In genomic region chr15:74403981-74404563, GRCh38 we compare ENCODE assay signal across 9 cellular contexts. TPM values are rescaled to one million over a fixed set of nuclear protein-coding genes. Genes with fewer than 3 reads are reported as not detected.
DNase-seq lines count a peak whose midpoint lies in the region; ATAC-seq and TF ChIP-seq lines count a peak whose summit lies in the region.
"Had no signal": no experiment of that assay in that cellular context is flagged by ENCODE, and none has a peak within 500 bp of the region (broad histone marks: within the 10 kb centered on the region; RNA-seq: fewer than 3 reads in every experiment).

No MANE protein-coding gene starts in this region.

- DNase-seq in activated CD4-positive, alpha-beta T cell treated with anti-CD3 and anti-CD28 coated beads, Interleukin-2, amount 50 U/mL, for 48 hours = peak; percentile 33 to 41
- no peak for DNase-seq in activated CD4-positive, alpha-beta T cell treated with anti-CD3 and anti-CD28 coated beads for 1 hour
- no peak for DNase-seq in T-cell
- DNase-seq in posterior cingulate gyrus = peak in 7 of 10 donors; percentile 61 to 94 (median 72)
- DNase-seq in ascending aorta (ENCODE audit: low spot score in 2 of 2) = no peak
- DNase-seq in NCI-H748 (lab: John Stamatoyannopoulos, UW; ENCODE audit: unreplicated experiment) = no peak

- H3K4me1 Mint-ChIP-seq in T-cell = peaks cover 48 to 59% (median 48%) of the 10 kb centered on the region in 3 donors

- POLR2A ChIA-PET in T-cell (lab: Charles Lee) = no interaction called here

- CTCF ChIA-PET in T-cell (lab: Charles Lee) = interaction anchor here in 1 of 2 donors (0.6 kb wide), 1 partner anchor 28 kb away, joined by 6 read pairs; no protein-coding TSS in a partner anchor

- no peak for TF ChIP-seq CTCF in ascending aorta (IDR thresholded peaks at IDR 0.05)

- H3K4me3 ChIP-seq in ascending aorta = no peak overlapping the region

- no peaks in the 10 kb centered on the region for H3K9me3 Mint-ChIP-seq in T-cell

- H3K27me3 Mint-ChIP-seq in T-cell = no peaks in the 10 kb centered on the region

- H3K27me3 ChIP-seq in ascending aorta = no peaks in the 10 kb centered on the region

- peak overlapping the region in 1 of 3 donors; percentile 62 for H3K4me3 Mint-ChIP-seq in T-cell

- no peak overlapping the region for H3K27ac ChIP-seq in ascending aorta

- no peaks in the 10 kb centered on the region for H3K36me3 Mint-ChIP-seq in T-cell

- peak overlapping the region; percentile 46 to 48 for H3K27ac Mint-ChIP-seq in T-cell

- intact Hi-C loops in posterior cingulate gyrus (cut with DNase I) = no loop called here
- intact Hi-C loops in ascending aorta (cut with DNase I) = no loop called here

- H3K9me3 ChIP-seq in ascending aorta = no peaks in the 10 kb centered on the region

- peak; percentile 37 for ATAC-seq in HG02798 (IDR thresholded peaks at IDR 0.05; ENCODE audit: poor library complexity, unreplicated experiment)
- ATAC-seq in T-cell (replicated peaks in 1 of 4) = no peak
- no peak for ATAC-seq in GM18870 (IDR thresholded peaks at IDR 0.05; ENCODE audit: unreplicated experiment)

- no peaks in the 10 kb centered on the region for H3K36me3 ChIP-seq in ascending aorta

- H3K4me1 ChIP-seq in ascending aorta = no peaks in the 10 kb centered on the region

RNA-seq across cellular contexts. Expression of gene SEMA7A, which starts 29.7 kb away (rescaled TPM):
- total RNA-seq in T-cell (1 to 10 TPM; 2.0 to 4.7 (median 3.1) TPM), ascending aorta (5.5 TPM)

RNA-seq across cellular contexts. Expression of gene CYP11A1, which starts 36.6 kb away (rescaled TPM):
- total RNA-seq in T-cell (under 1 TPM in 3 of 5 donors, not detected in 2; 0.47 to 0.79 (median 0.49) TPM), ascending aorta (62.4 TPM)
- total RNA-seq: glomerular endothelial cell had no signal

RNA-seq across cellular contexts. Expression of gene UBL7, which starts 56.9 kb away (rescaled TPM):
- total RNA-seq in T-cell (10 to 100 TPM; 26.1 to 59.9 (median 55.3) TPM), ascending aorta (63.4 TPM)

Comparison
In these comparisons a context has a peak if more than half of its experiments do, and no peak if none do; other contexts are left out.
1. DNase-seq: peak in activated CD4-positive, alpha-beta T cell treated with anti-CD3 and anti-CD28 coated beads, Interleukin-2, amount 50 U/mL, for 48 hours (2 of 2) and posterior cingulate gyrus (7 of 10); none in activated CD4-positive, alpha-beta T cell treated with anti-CD3 and anti-CD28 coated beads for 1 hour (single experiment), T-cell (0 of 34), ascending aorta (0 of 2) and NCI-H748 (single experiment).
2. RNA of gene CYP11A1, which starts 36.6 kb away (total RNA-seq): 62.4 TPM in ascending aorta (single experiment); 0.47 to 0.79 TPM in T-cell; every median in the first group is over 10 times any median in the second.